19 cellular contexts compared by ENCODE assay signal in genomic region chr18:36650206-36650605, GRCh38.
DNase-seq lines count a peak whose midpoint lies in the region; ATAC-seq, FAIRE-seq and TF ChIP-seq lines count a peak whose summit lies in the region.
"Had no signal": no experiment of that assay in that cellular context is flagged by ENCODE, and none has a peak within 500 bp of the region (broad histone marks: within the 10 kb centered on the region; RNA-seq: fewer than 3 reads in every experiment).

No MANE protein-coding gene starts in this region.

- H3K36me3 ChIP-seq in keratinocyte (ENCODE audit: control insufficient read depth in 2 of 2, extremely low read depth in 1 of 2, insufficient read depth in 2 of 2, low read length in 2 of 2) = no peaks in the 10 kb centered on the region
- H3K36me3 ChIP-seq: BLaER1 treated with 17β-estradiol and CSF1 and Interleukin-3, amounts not matched to agents 10 nM and 100 nM had no signal

- peaks cover 10% of the 10 kb centered on the region for H3K4me1 ChIP-seq in keratinocyte (ENCODE audit: control insufficient read depth, extremely low read depth, insufficient read depth, low read length)
- H3K4me1 ChIP-seq: A549 had no signal

- peak; percentile 74 for DNase-seq in NCI-H69 (lab: John Stamatoyannopoulos, UW)
- DNase-seq in cerebellar cortex (ENCODE audit: low spot score) = peak; percentile 2
- DNase-seq in keratinocyte (ENCODE audit: low read depth, low spot score) = no peak
- DNase-seq in NCI-H187 (lab: John Stamatoyannopoulos, UW) = no peak
- DNase-seq in GM10266 (ENCODE audit: extremely low spot score) = no peak
- DNase-seq in activated gamma-delta T cell (lab: John Stamatoyannopoulos, UW) = no peak
- no peak for DNase-seq in AG08395 (ENCODE audit: low spot score)
- DNase-seq: CD4-positive, CD25-positive, alpha-beta regulatory T cell; DMS 273 treated with DMSO at 0.1 percent for 48 hours; DMS79; EL; GDM1; GM23248; H9; IMR-90; KBM-7 had no signal

- H3K27ac ChIP-seq in keratinocyte (ENCODE audit: control insufficient read depth, insufficient read depth, low read length) = no peak overlapping the region
- H3K27ac ChIP-seq: A549; BLaER1 treated with 17β-estradiol and CSF1 and Interleukin-3, amounts not matched to agents 10 nM and 100 nM; GM23248 had no signal

- no peaks in the 10 kb centered on the region for H3K79me2 ChIP-seq in keratinocyte (ENCODE audit: control insufficient read depth, insufficient read depth, low read length)

- H3K4me2 ChIP-seq in keratinocyte (ENCODE audit: control insufficient read depth, extremely low read depth, insufficient read depth, low read depth, low read length) = no peak overlapping the region
- H3K4me2 ChIP-seq: A549; BLaER1 treated with 17β-estradiol and CSF1 and Interleukin-3, amounts not matched to agents 10 nM and 100 nM had no signal

- FAIRE-seq in keratinocyte (lab: Jason Lieb, UNC) = peak; percentile 26
- FAIRE-seq: A549 had no signal

- no peak overlapping the region for H2AFZ ChIP-seq in keratinocyte (ENCODE audit: control insufficient read depth, low read length)
- H2AFZ ChIP-seq: GM23248 had no signal

- H3K27me3 ChIP-seq in keratinocyte (ENCODE audit: control insufficient read depth, extremely low read depth, insufficient read depth, low read length) = no peaks in the 10 kb centered on the region
- H3K27me3 ChIP-seq: BLaER1 treated with 17β-estradiol and CSF1 and Interleukin-3, amounts not matched to agents 10 nM and 100 nM had no signal

- no peaks in the 10 kb centered on the region for H3K9me3 ChIP-seq in keratinocyte (ENCODE audit: control insufficient read depth, low read depth, low read length)
- H3K9me3 ChIP-seq: A549; BLaER1 treated with 17β-estradiol and CSF1 and Interleukin-3, amounts not matched to agents 10 nM and 100 nM had no signal

- dilution Hi-C loops in keratinocyte (cut with MboI; ENCODE audit: extremely low pct_ligation_motif_present, low sequenced_read_pairs) = no loop called here

- TF ChIP-seq CTCF in keratinocyte (optimal IDR thresholded peaks at IDR 0.05 in 1 of 3, IDR thresholded peaks at IDR 0.05 in 1 of 3, conservative IDR thresholded peaks at IDR 0.05 in 1 of 3; ENCODE audit: extremely low read depth in 1 of 3, insufficient read depth in 2 of 3, low read length in 3 of 3) = no peak
- TF ChIP-seq CTCF in GM10266 (IDR thresholded peaks at IDR 0.05; ENCODE audit: control insufficient read depth, insufficient read depth, low read depth, missing control alignments) = no peak

- no peak overlapping the region for H3K9ac ChIP-seq in keratinocyte (ENCODE audit: control insufficient read depth, extremely low read depth, insufficient read depth, low read length)
- H3K9ac ChIP-seq: BLaER1 treated with 17β-estradiol and CSF1 and Interleukin-3, amounts not matched to agents 10 nM and 100 nM; GM23248 had no signal

- no peaks in the 10 kb centered on the region for H4K20me1 ChIP-seq in keratinocyte (ENCODE audit: control insufficient read depth, extremely low read depth, insufficient read depth, low read length)
- H4K20me1 ChIP-seq: BLaER1 treated with 17β-estradiol and CSF1 and Interleukin-3, amounts not matched to agents 10 nM and 100 nM had no signal

- H3K4me3 ChIP-seq in keratinocyte (ENCODE audit: control insufficient read depth in 2 of 3, extremely low read depth in 1 of 3, insufficient read depth in 2 of 3, low read depth in 1 of 3, low read length in 3 of 3) = no peak overlapping the region
- H3K4me3 ChIP-seq: A549; BLaER1 treated with 17β-estradiol and CSF1 and Interleukin-3, amounts not matched to agents 10 nM and 100 nM; GM23248 had no signal

- H3K9me1 ChIP-seq in keratinocyte (ENCODE audit: control insufficient read depth, extremely low read depth, insufficient read depth, low read length) = no peaks in the 10 kb centered on the region

- ATAC-seq in GM18511 (IDR thresholded peaks at IDR 0.05; ENCODE audit: unreplicated experiment) = peak; percentile 7
- ATAC-seq: A549 had no signal

Comparison
In these comparisons a context has a peak if more than half of its experiments do, and no peak if none do; other contexts are left out.
1. DNase-seq: peak in NCI-H69 (single experiment) and cerebellar cortex (single experiment); none in keratinocyte (single experiment), NCI-H187 (0 of 2), GM10266 (single experiment), activated gamma-delta T cell (single experiment) and AG08395 (single experiment).